ENCODE assay signal across 18 cellular contexts in the genomic region with DNA sequence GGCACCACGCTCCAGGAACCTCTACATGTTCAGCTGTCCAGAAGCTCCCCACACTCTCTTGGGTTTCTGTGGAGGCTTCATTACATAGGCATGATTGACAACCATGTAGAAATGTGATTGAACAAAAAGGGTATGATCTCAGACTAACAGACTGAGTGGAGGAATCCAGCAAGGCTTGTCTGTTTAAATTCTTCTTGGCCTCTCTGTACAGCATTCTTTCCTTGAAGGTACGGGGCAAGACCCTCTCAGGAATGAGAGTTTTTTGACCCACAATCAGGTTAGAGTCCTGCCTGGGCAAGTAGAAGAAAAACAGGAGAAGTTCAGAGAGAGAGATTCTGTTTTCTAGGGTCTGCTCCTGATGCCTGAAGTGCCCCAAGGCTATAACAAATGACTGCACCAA. TPM values are rescaled to one million over a fixed set of nuclear protein-coding genes. Genes with fewer than 3 reads are reported as not detected.
DNase-seq lines count a peak whose midpoint lies in the region; ATAC-seq, FAIRE-seq and TF ChIP-seq lines count a peak whose summit lies in the region.
"Had no signal": no experiment of that assay in that cellular context is flagged by ENCODE, and none has a peak within 500 bp of the region (broad histone marks: within the 10 kb centered on the region; RNA-seq: fewer than 3 reads in every experiment).

No MANE protein-coding gene starts in this region.

- no peak overlapping the region for H3K4me2 ChIP-seq in A549

- no peak for TF ChIP-seq RAD21 in A549 (conservative IDR thresholded peaks at IDR 0.05 in 1 of 2, IDR thresholded peaks at IDR 0.05 in 1 of 2)

- no peak for ATAC-seq in A549
- ATAC-seq in natural killer cell, result no peak
- ATAC-seq: HCT116 had no signal

- H3K4me1 Mint-ChIP-seq in HFFc6 (ENCODE audit: low read depth) (peaks cover 43% of the 10 kb centered on the region), neural crest cell (peaks cover 18% of the 10 kb centered on the region), natural killer cell (no peaks in the 10 kb centered on the region)
- H3K4me1 Mint-ChIP-seq: CD4-positive, alpha-beta memory T cell had no signal

- DNase-seq in A549 (ENCODE audit: low read depth in 1 of 2, low spot score in 1 of 2), result no peak
- no peak for DNase-seq in HFFc6
- DNase-seq in neural crest cell (ENCODE audit: low read depth, low spot score), result no peak
- DNase-seq in HTR-8/SVneo (ENCODE audit: insufficient read length, low spot score), result no peak
- no peak for DNase-seq in GM19238 (ENCODE audit: insufficient read length, low spot score)
- DNase-seq in natural killer cell, result no peak
- DNase-seq: 8988T; C1 segment of cervical spinal cord; CD4-positive, alpha-beta memory T cell; COR-L47; DMS153; DND-41; GM23248; H9 had no signal

- no peak for TF ChIP-seq POLR2A in A549 (IDR thresholded peaks at IDR 0.05; ENCODE audit: low read length)

- H3K4me3 ChIP-seq in A549, result no peak overlapping the region
- H3K4me3 ChIP-seq: GM23248 had no signal

- TF ChIP-seq CTCF in A549 (IDR thresholded peaks at IDR 0.05), result no peak
- no peak for TF ChIP-seq CTCF in HFFc6 (IDR thresholded peaks at IDR 0.05)
- no peak for TF ChIP-seq CTCF in neural crest cell (conservative IDR thresholded peaks at IDR 0.05)
- no peak for TF ChIP-seq CTCF in natural killer cell (IDR thresholded peaks at IDR 0.05)

- TF ChIP-seq EP300 in A549 (IDR thresholded peaks at IDR 0.05), result no peak

- H3K9me3 ChIP-seq in A549, result no peaks in the 10 kb centered on the region

- CTCF ChIA-PET in A549 (lab: Yijun Ruan, JAX), result no interaction called here

- 91% methylated on average over 2 of the region's 2 CpGs for WGBS in A549 (ENCODE audit: missing lambda C conversion rate)

- 0 out of 2 replicates have a peak overlapping the region, but pooled peaks have one; percentile 11 for H3K27ac Mint-ChIP-seq in HFFc6
- peak overlapping the region; percentile 12 for H3K27ac Mint-ChIP-seq in neural crest cell (ENCODE audit: unreplicated experiment)
- no peak overlapping the region for H3K27ac Mint-ChIP-seq in natural killer cell
- H3K27ac Mint-ChIP-seq: CD4-positive, alpha-beta memory T cell; H9 had no signal

- FAIRE-seq in A549 (lab: Jason Lieb, UNC) (no peak), HTR-8/SVneo (lab: Jason Lieb, UNC) (no peak)
- FAIRE-seq: G401.6, GM12892, GM19239 had no signal

- H3K4me3 Mint-ChIP-seq in HFFc6 (no peak overlapping the region), neural crest cell (no peak overlapping the region), natural killer cell (no peak overlapping the region)
- H3K4me3 Mint-ChIP-seq: CD4-positive, alpha-beta memory T cell; H9 had no signal

- H3K4me1 ChIP-seq in A549, result peaks cover 49% of the 10 kb centered on the region

- POLR2A ChIA-PET in A549 (lab: Yijun Ruan, JAX), result no interaction called here

- H3K27ac ChIP-seq in A549, result peak overlapping the region; percentile 11 to 58; a peak in 3 of 6 replicates
- H3K27ac ChIP-seq: GM23248 had no signal

- H3K9me3 Mint-ChIP-seq in HFFc6, result no peaks in the 10 kb centered on the region
- H3K9me3 Mint-ChIP-seq in neural crest cell, result no peaks in the 10 kb centered on the region
- no peaks in the 10 kb centered on the region for H3K9me3 Mint-ChIP-seq in natural killer cell
- H3K9me3 Mint-ChIP-seq: CD4-positive, alpha-beta memory T cell; H9 had no signal

- H3K36me3 Mint-ChIP-seq in HFFc6 (ENCODE audit: low read depth) (peaks cover 27% of the 10 kb centered on the region), neural crest cell (ENCODE audit: low read depth) (peaks cover 9% of the 10 kb centered on the region), natural killer cell (no peaks in the 10 kb centered on the region)
- H3K36me3 Mint-ChIP-seq: CD4-positive, alpha-beta memory T cell had no signal

- intact Hi-C loops in natural killer cell (cut with micrococcal nuclease), result no loop called here

- H3K27me3 Mint-ChIP-seq in HFFc6 (ENCODE audit: insufficient read depth) (no peaks in the 10 kb centered on the region; the same call in none of the 2 replicates), neural crest cell (ENCODE audit: low read depth) (no peaks in the 10 kb centered on the region), natural killer cell (ENCODE audit: low read depth in 2 of 2) (peaks cover 0 to 5% of the 10 kb centered on the region in 2 donors)

TF ChIP-seq in A549, 52 proteins besides CTCF, POLR2A, EP300 and RAD21:
- TF ChIP-seq POLR2AphosphoS2 (conservative IDR thresholded peaks at IDR 0.05; ENCODE audit: low read length) (no peak), MAFK (IDR thresholded peaks at IDR 0.05; ENCODE audit: partially characterized antibody) (no peak), JUNB (IDR thresholded peaks at IDR 0.05) (no peak), FOSL2 (IDR thresholded peaks at IDR 0.05) (no peak), FOSL2 (CRISPR knock-in tag; IDR thresholded peaks at IDR 0.05) (no peak), SMC3 (IDR thresholded peaks at IDR 0.05) (no peak), RCOR1 (IDR thresholded peaks at IDR 0.05; ENCODE audit: low read depth, low read length) (no peak), HEYL (CRISPR knock-in tag; IDR thresholded peaks at IDR 0.05) (no peak)
- TF ChIP-seq, protein P1, sequence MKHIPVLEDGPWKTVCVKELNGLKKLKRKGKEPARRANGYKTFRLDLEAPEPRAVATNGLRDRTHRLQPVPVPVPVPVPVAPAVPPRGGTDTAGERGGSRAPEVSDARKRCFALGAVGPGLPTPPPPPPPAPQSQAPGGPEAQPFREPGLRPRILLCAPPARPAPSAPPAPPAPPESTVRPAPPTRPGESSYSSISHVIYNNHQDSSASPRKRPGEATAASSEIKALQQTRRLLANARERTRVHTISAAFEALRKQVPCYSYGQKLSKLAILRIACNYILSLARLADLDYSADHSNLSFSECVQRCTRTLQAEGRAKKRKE (CRISPR knock-in tag; IDR thresholded peaks at IDR 0.05; ENCODE audit: low read depth), result no peak
TF ChIP-seq in A549: peak in this region for 0.

RNA-seq across cellular contexts. Expression of gene SRGAP1, which starts 40.9 kb away (rescaled TPM):
- polyA plus RNA-seq in A549 (2011; rRNA removed) (22.9 and 23.6 TPM in 2 replicates), A549 (2017; fragmentation: RNase III; extraction: RNeasy Plus Mini Kit Qiagen cat#74134 plus additional on column Dnase treatment) (7.9 to 8.4 TPM (median 8.3 TPM) in 3 replicates)
- polyA plus RNA-seq in A549 (2012; cell fraction: cytosol; rRNA removed), result 3.4 and 4.4 TPM in 2 replicates
- polyA plus RNA-seq in A549 (2012; cell fraction: nucleus; rRNA removed), result 18.3 and 19.5 TPM in 2 replicates
- 47.3 and 57.7 TPM in 2 replicates for polyA minus RNA-seq in A549 (2011; rRNA and poly(A)+ RNA removed)
- total RNA-seq in HFFc6 (2021; fragmentation: NEBNext Ultra II Directional; extraction: Animal tissue kit (Norgen Biotek cat#: 25700)), result 10 to 100 TPM; 35.7 to 45.8 (median 40.9) TPM
- total RNA-seq in neural crest cell (12.6 and 14.8 TPM in 2 replicates), natural killer cell (under 1 TPM; 0.10 to 0.49 (median 0.16) TPM)

Comparison
In these comparisons a context has a peak if more than half of its experiments do, and no peak if none do; other contexts are left out.
1. H3K27ac Mint-ChIP-seq: peak in HFFc6 (single experiment) and neural crest cell (single experiment); none in natural killer cell (0 of 2).